1 cellular context compared by ENCODE assay signal in genomic region chr10:130136214-130137076, GRCh38.
TF ChIP-seq lines count a peak whose summit lies in the region.

Gene GLRX3 (plus strand): TSS chr10:130136391. CDS start chr10:130136421, 30 bp downstream.

TF ChIP-seq in HepG2, 621 proteins besides CTCF, POLR2A, EP300 and RAD21 (continued from another document and continues in another):
- TF ChIP-seq, protein P1, sequence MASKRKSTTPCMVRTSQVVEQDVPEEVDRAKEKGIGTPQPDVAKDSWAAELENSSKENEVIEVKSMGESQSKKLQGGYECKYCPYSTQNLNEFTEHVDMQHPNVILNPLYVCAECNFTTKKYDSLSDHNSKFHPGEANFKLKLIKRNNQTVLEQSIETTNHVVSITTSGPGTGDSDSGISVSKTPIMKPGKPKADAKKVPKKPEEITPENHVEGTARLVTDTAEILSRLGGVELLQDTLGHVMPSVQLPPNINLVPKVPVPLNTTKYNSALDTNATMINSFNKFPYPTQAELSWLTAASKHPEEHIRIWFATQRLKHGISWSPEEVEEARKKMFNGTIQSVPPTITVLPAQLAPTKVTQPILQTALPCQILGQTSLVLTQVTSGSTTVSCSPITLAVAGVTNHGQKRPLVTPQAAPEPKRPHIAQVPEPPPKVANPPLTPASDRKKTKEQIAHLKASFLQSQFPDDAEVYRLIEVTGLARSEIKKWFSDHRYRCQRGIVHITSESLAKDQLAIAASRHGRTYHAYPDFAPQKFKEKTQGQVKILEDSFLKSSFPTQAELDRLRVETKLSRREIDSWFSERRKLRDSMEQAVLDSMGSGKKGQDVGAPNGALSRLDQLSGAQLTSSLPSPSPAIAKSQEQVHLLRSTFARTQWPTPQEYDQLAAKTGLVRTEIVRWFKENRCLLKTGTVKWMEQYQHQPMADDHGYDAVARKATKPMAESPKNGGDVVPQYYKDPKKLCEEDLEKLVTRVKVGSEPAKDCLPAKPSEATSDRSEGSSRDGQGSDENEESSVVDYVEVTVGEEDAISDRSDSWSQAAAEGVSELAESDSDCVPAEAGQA (IDR thresholded peaks at IDR 0.05; ENCODE audit: low read depth) = peak; percentile 71
- TF ChIP-seq, protein P1 (CRISPR knock-in tag; IDR thresholded peaks at IDR 0.05; ENCODE audit: borderline replicate concordance) = 0 out of 2 replicates have a peak, but pooled peaks have one; percentile 33
- TF ChIP-seq, protein P2, sequence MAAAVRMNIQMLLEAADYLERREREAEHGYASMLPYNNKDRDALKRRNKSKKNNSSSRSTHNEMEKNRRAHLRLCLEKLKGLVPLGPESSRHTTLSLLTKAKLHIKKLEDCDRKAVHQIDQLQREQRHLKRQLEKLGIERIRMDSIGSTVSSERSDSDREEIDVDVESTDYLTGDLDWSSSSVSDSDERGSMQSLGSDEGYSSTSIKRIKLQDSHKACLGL (CRISPR knock-in tag; IDR thresholded peaks at IDR 0.05) = peak; percentile 26; the same call in 1 of the 2 replicates
- TF ChIP-seq ZNF574 (CRISPR knock-in tag; IDR thresholded peaks at IDR 0.05) = peak; percentile 67; the same call in 1 of the 2 replicates
- no peak for TF ChIP-seq ZNF225 (CRISPR knock-in tag; IDR thresholded peaks at IDR 0.05)
- no peak for TF ChIP-seq ZBTB33 (CRISPR knock-in tag; IDR thresholded peaks at IDR 0.05)
- 0 out of 2 replicates have a peak, but pooled peaks have one; percentile 64 for TF ChIP-seq MAZ (IDR thresholded peaks at IDR 0.05; ENCODE audit: borderline replicate concordance, low read depth, low read length)
- TF ChIP-seq MAZ (CRISPR knock-in tag; IDR thresholded peaks at IDR 0.05; ENCODE audit: low read depth) = peak; percentile 54; the same call in 1 of the 2 replicates
- TF ChIP-seq ZNF619 (CRISPR knock-in tag; IDR thresholded peaks at IDR 0.05) = 0 out of 2 replicates have a peak, but pooled peaks have one; percentile 50
- TF ChIP-seq ELF3 (CRISPR knock-in tag; IDR thresholded peaks at IDR 0.05) = peak; percentile 46
- peak; percentile 32; the same call in 1 of the 2 replicates for TF ChIP-seq ZNF629 (CRISPR knock-in tag; conservative IDR thresholded peaks at IDR 0.05)
- TF ChIP-seq PITX1 (CRISPR knock-in tag; IDR thresholded peaks at IDR 0.05) = no peak; the same call in 1 of the 2 replicates
- peak; percentile 80; the same call in 1 of the 2 replicates for TF ChIP-seq GLI4 (CRISPR knock-in tag; IDR thresholded peaks at IDR 0.05; ENCODE audit: borderline replicate concordance)
- TF ChIP-seq PHF20 (CRISPR knock-in tag; IDR thresholded peaks at IDR 0.05) = no peak; the same call in 1 of the 2 replicates
- TF ChIP-seq ZNF550 (CRISPR knock-in tag; IDR thresholded peaks at IDR 0.05; ENCODE audit: borderline replicate concordance) = no peak
- peak; percentile 43; the same call in 1 of the 2 replicates for TF ChIP-seq PAXIP1 (CRISPR knock-in tag; conservative IDR thresholded peaks at IDR 0.05)
- peak; percentile 53; the same call in 1 of the 2 replicates for TF ChIP-seq SALL1 (CRISPR knock-in tag; IDR thresholded peaks at IDR 0.05)
- 0 out of 2 replicates have a peak, but pooled peaks have one; percentile 57 for TF ChIP-seq ZNF761 (CRISPR knock-in tag; conservative IDR thresholded peaks at IDR 0.05)
- TF ChIP-seq, protein P3, sequence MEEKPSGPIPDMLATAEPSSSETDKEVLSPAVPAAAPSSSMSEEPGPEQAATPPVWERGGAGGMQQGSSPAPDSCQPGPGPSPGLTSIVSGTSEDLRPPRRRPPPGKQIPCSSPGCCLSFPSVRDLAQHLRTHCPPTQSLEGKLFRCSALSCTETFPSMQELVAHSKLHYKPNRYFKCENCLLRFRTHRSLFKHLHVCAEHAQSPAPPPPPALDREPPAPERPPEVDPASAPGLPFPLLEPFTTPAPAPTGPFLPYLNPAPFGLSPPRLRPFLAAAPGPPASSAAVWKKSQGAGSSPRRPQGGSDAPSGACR (CRISPR knock-in tag; IDR thresholded peaks at IDR 0.05) = no peak; the same call in 1 of the 2 replicates
- TF ChIP-seq AHR (CRISPR knock-in tag; IDR thresholded peaks at IDR 0.05) = 0 out of 2 replicates have a peak, but pooled peaks have one; percentile 48
- TF ChIP-seq SIX1 (CRISPR knock-in tag; IDR thresholded peaks at IDR 0.05; ENCODE audit: borderline replicate concordance) = no peak
- TF ChIP-seq KAT8 (CRISPR knock-in tag; IDR thresholded peaks at IDR 0.05) = peak; percentile 74
- TF ChIP-seq ZNF567 (CRISPR knock-in tag; IDR thresholded peaks at IDR 0.05; ENCODE audit: borderline replicate concordance) = 0 out of 2 replicates have a peak, but pooled peaks have one; percentile 50
- TF ChIP-seq ZNF20 (CRISPR knock-in tag; IDR thresholded peaks at IDR 0.05) = no peak
- TF ChIP-seq ZFP36 (IDR thresholded peaks at IDR 0.05; ENCODE audit: borderline replicate concordance, low read depth, low read length, partially characterized antibody) = no peak
- peak; percentile 57; the same call in 1 of the 2 replicates for TF ChIP-seq ZGPAT (CRISPR knock-in tag; IDR thresholded peaks at IDR 0.05)
- TF ChIP-seq RXRB (CRISPR knock-in tag; IDR thresholded peaks at IDR 0.05; ENCODE audit: borderline replicate concordance) = peak; percentile 47; the same call in 1 of the 2 replicates
- 0 out of 2 replicates have a peak, but pooled peaks have one; percentile 25 for TF ChIP-seq ISL2 (CRISPR knock-in tag; IDR thresholded peaks at IDR 0.05)
- TF ChIP-seq MYC (CRISPR knock-in tag; IDR thresholded peaks at IDR 0.05; ENCODE audit: borderline replicate concordance) = peak; percentile 86
- TF ChIP-seq, protein P4, sequence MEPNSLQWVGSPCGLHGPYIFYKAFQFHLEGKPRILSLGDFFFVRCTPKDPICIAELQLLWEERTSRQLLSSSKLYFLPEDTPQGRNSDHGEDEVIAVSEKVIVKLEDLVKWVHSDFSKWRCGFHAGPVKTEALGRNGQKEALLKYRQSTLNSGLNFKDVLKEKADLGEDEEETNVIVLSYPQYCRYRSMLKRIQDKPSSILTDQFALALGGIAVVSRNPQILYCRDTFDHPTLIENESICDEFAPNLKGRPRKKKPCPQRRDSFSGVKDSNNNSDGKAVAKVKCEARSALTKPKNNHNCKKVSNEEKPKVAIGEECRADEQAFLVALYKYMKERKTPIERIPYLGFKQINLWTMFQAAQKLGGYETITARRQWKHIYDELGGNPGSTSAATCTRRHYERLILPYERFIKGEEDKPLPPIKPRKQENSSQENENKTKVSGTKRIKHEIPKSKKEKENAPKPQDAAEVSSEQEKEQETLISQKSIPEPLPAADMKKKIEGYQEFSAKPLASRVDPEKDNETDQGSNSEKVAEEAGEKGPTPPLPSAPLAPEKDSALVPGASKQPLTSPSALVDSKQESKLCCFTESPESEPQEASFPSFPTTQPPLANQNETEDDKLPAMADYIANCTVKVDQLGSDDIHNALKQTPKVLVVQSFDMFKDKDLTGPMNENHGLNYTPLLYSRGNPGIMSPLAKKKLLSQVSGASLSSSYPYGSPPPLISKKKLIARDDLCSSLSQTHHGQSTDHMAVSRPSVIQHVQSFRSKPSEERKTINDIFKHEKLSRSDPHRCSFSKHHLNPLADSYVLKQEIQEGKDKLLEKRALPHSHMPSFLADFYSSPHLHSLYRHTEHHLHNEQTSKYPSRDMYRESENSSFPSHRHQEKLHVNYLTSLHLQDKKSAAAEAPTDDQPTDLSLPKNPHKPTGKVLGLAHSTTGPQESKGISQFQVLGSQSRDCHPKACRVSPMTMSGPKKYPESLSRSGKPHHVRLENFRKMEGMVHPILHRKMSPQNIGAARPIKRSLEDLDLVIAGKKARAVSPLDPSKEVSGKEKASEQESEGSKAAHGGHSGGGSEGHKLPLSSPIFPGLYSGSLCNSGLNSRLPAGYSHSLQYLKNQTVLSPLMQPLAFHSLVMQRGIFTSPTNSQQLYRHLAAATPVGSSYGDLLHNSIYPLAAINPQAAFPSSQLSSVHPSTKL (CRISPR knock-in tag; IDR thresholded peaks at IDR 0.05) = peak; percentile 14; the same call in 1 of the 2 replicates
- no peak for TF ChIP-seq IRF2 (CRISPR knock-in tag; IDR thresholded peaks at IDR 0.05)
- TF ChIP-seq BCL6 (CRISPR knock-in tag; IDR thresholded peaks at IDR 0.05) = 0 out of 2 replicates have a peak, but pooled peaks have one; percentile 31
- peak; percentile 88 for TF ChIP-seq PHF8 (CRISPR knock-in tag; IDR thresholded peaks at IDR 0.05)
- TF ChIP-seq KLF11 (CRISPR knock-in tag; IDR thresholded peaks at IDR 0.05) = no peak
- TF ChIP-seq SMAD9 (CRISPR knock-in tag; IDR thresholded peaks at IDR 0.05) = 0 out of 2 replicates have a peak, but pooled peaks have one; percentile 73
- peak; percentile 75 for TF ChIP-seq KDM5A (IDR thresholded peaks at IDR 0.05; ENCODE audit: borderline replicate concordance, low read length)
